In the genomic region with DNA sequence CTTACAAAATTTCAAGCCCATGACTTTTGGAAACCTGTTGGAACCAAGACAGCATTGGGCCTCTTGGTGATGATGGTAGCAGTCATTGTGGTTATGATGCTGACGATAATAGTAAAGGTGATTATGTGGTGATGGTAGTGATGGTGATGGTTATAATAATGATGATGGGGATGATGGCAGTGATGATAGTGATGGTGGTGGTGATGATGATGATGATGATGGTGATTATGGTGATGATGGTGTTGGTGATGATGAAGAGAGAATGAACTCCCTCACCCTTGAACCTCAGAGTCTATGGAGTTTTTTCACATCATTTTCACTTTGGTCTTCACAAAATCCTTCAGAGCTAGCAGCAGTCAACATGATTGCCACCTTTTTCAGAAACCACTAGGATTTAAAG, we compare ENCODE assay signal across 6 cellular contexts.
"Had no signal": no experiment of that assay in that cellular context is flagged by ENCODE, and none has a peak within 500 bp of the region (broad histone marks: within the 10 kb centered on the region; RNA-seq: fewer than 3 reads in every experiment).

No MANE protein-coding gene starts in this region.

- H3K9ac ChIP-seq: KMS-11 had no signal

- DNase-seq: IMR-90, KBM-7, KG1 had no signal

- H3K4me2 ChIP-seq: KMS-11 had no signal

- H3K27ac ChIP-seq: HL-60, KMS-11 had no signal

- FAIRE-seq: K562 had no signal

- ATAC-seq: K562 had no signal

- H3K4me3 ChIP-seq: K562 had no signal
